In genomic region chr5:103904651-103905050, GRCh38 we compare ENCODE assay signal across 25 cellular contexts.
"Had no signal": no experiment of that assay in that cellular context is flagged by ENCODE, and none has a peak within 500 bp of the region (broad histone marks: within the 10 kb centered on the region; RNA-seq: fewer than 3 reads in every experiment).

No MANE protein-coding gene starts in this region.

- FAIRE-seq: urothelium cell line had no signal

- ATAC-seq: stimulated activated effector memory CD8-positive, alpha-beta T cell treated with anti-CD3 and anti-CD28 coated beads, Interleukin-12 subunit alpha, Interleukin-12 subunit beta, amount 100 ng/mL, for 72 hours; stimulated activated memory B cell treated with anti-CD40 and anti-IgM and Interleukin-4, amounts not matched to agents 10 μg/mL and 1 μg/mL and 100 μg/mL, for 72 hours; stimulated activated naive B cell treated with anti-CD40 and anti-IgM and Interleukin-4, amounts not matched to agents 10 μg/mL and 1 μg/mL and 100 μg/mL, for 72 hours; stimulated activated naive CD8-positive, alpha-beta T cell treated with anti-CD3 and anti-CD28 coated beads, Interleukin-15, amount 100 ng/mL, for 72 hours; stimulated activated naive CD8-positive, alpha-beta T cell treated with anti-CD3 and anti-CD28 coated beads, Interleukin-15, Interleukin-2, amounts not matched to agents 100 U/mL and 50 U/mL, for 24 hours; upper lobe of right lung had no signal

- H3K4me3 Mint-ChIP-seq: stimulated activated effector memory CD8-positive, alpha-beta T cell treated with anti-CD3 and anti-CD28 coated beads, Interleukin-12 subunit alpha, Interleukin-12 subunit beta, amount 100 ng/mL, for 72 hours; stimulated activated memory B cell treated with anti-CD40 and anti-IgM and Interleukin-4, amounts not matched to agents 10 μg/mL and 1 μg/mL and 100 μg/mL, for 72 hours; stimulated activated naive B cell treated with anti-CD40 and anti-IgM and Interleukin-4, amounts not matched to agents 10 μg/mL and 1 μg/mL and 100 μg/mL, for 72 hours; stimulated activated naive CD8-positive, alpha-beta T cell treated with anti-CD3 and anti-CD28 coated beads, Interleukin-15, amount 100 ng/mL, for 72 hours; stimulated activated naive CD8-positive, alpha-beta T cell treated with anti-CD3 and anti-CD28 coated beads, Interleukin-15, Interleukin-2, amounts not matched to agents 100 ng/mL and 50 ng/mL, for 24 hours; type B pancreatic cell had no signal

- DNase-seq: stimulated activated CD4-positive, alpha-beta T cell treated with anti-CD3 and anti-CD28 coated beads, Interleukin-2, amount 100 ng/mL, for 48 hours; stimulated activated CD4-positive, alpha-beta T cell treated with anti-CD3 and anti-CD28 coated beads, Interleukin-4, amount 100 ng/mL, for 1 hour; stimulated activated CD4-positive, alpha-beta T cell treated with anti-CD3 and anti-CD28 coated beads, Interleukin-4, amount 100 ng/mL, for 24 hours; stimulated activated CD4-positive, alpha-beta T cell treated with anti-CD3 and anti-CD28 coated beads, Interleukin-4, amount 100 ng/mL, for 4 hours; stimulated activated CD8-positive, alpha-beta memory T cell treated with anti-CD3 and anti-CD28 coated beads, Interleukin-4, amount 100 ng/mL, for 48 hours; stimulated activated naive B cell treated with anti-CD40 and anti-IgM and Interleukin-4, amounts not matched to agents 10 μg/mL and 1 μg/mL and 100 μg/mL, for 72 hours; stimulated activated naive CD4-positive, alpha-beta T cell; stimulated activated naive CD4-positive, alpha-beta T cell treated with Interleukin-2 at 50 U/mL for 16 hours; stimulated activated naive CD8-positive, alpha-beta T cell treated with anti-CD3 and anti-CD28 coated beads, Interleukin-15, amount 100 ng/mL, for 72 hours; stimulated activated naive CD8-positive, alpha-beta T cell treated with anti-CD3 and anti-CD28 coated beads, Interleukin-15, Interleukin-2, amounts not matched to agents 100 U/mL and 50 U/mL, for 24 hours; stomach; substantia nigra; testis; thyroid gland; tibial artery; transverse colon; trophoblast cell; upper lobe of left lung; upper lobe of right lung; uterus had no signal

- H3K27me3 Mint-ChIP-seq: stimulated activated memory B cell treated with anti-CD40 and anti-IgM and Interleukin-4, amounts not matched to agents 10 μg/mL and 1 μg/mL and 100 μg/mL, for 72 hours; stimulated activated naive B cell treated with anti-CD40 and anti-IgM and Interleukin-4, amounts not matched to agents 10 μg/mL and 1 μg/mL and 100 μg/mL, for 72 hours; stimulated activated naive CD8-positive, alpha-beta T cell treated with anti-CD3 and anti-CD28 coated beads, Interleukin-15, amount 100 ng/mL, for 72 hours; stimulated activated naive CD8-positive, alpha-beta T cell treated with anti-CD3 and anti-CD28 coated beads, Interleukin-15, Interleukin-2, amounts not matched to agents 100 ng/mL and 50 ng/mL, for 24 hours; type B pancreatic cell had no signal

- H3K36me3 Mint-ChIP-seq: stimulated activated effector memory CD8-positive, alpha-beta T cell treated with anti-CD3 and anti-CD28 coated beads, Interleukin-12 subunit alpha, Interleukin-12 subunit beta, amount 100 ng/mL, for 72 hours; stimulated activated memory B cell treated with anti-CD40 and anti-IgM and Interleukin-4, amounts not matched to agents 10 μg/mL and 1 μg/mL and 100 μg/mL, for 72 hours; stimulated activated naive B cell treated with anti-CD40 and anti-IgM and Interleukin-4, amounts not matched to agents 10 μg/mL and 1 μg/mL and 100 μg/mL, for 72 hours; type B pancreatic cell had no signal

- H3K27ac Mint-ChIP-seq: stimulated activated effector memory CD8-positive, alpha-beta T cell treated with anti-CD3 and anti-CD28 coated beads, Interleukin-12 subunit alpha, Interleukin-12 subunit beta, amount 100 ng/mL, for 72 hours; stimulated activated memory B cell treated with anti-CD40 and anti-IgM and Interleukin-4, amounts not matched to agents 10 μg/mL and 1 μg/mL and 100 μg/mL, for 72 hours; stimulated activated naive B cell treated with anti-CD40 and anti-IgM and Interleukin-4, amounts not matched to agents 10 μg/mL and 1 μg/mL and 100 μg/mL, for 72 hours; stimulated activated naive CD8-positive, alpha-beta T cell treated with anti-CD3 and anti-CD28 coated beads, Interleukin-15, amount 100 ng/mL, for 72 hours; stimulated activated naive CD8-positive, alpha-beta T cell treated with anti-CD3 and anti-CD28 coated beads, Interleukin-15, Interleukin-2, amounts not matched to agents 100 ng/mL and 50 ng/mL, for 24 hours; type B pancreatic cell had no signal

- H3K4me1 Mint-ChIP-seq: stimulated activated effector memory CD8-positive, alpha-beta T cell treated with anti-CD3 and anti-CD28 coated beads, Interleukin-12 subunit alpha, Interleukin-12 subunit beta, amount 100 ng/mL, for 72 hours; stimulated activated memory B cell treated with anti-CD40 and anti-IgM and Interleukin-4, amounts not matched to agents 10 μg/mL and 1 μg/mL and 100 μg/mL, for 72 hours; stimulated activated naive B cell treated with anti-CD40 and anti-IgM and Interleukin-4, amounts not matched to agents 10 μg/mL and 1 μg/mL and 100 μg/mL, for 72 hours; stimulated activated naive CD8-positive, alpha-beta T cell treated with anti-CD3 and anti-CD28 coated beads, Interleukin-15, amount 100 ng/mL, for 72 hours had no signal
